16 cellular contexts compared by ENCODE assay signal in genomic region chrX:136126892-136127406, GRCh38. TPM values are rescaled to one million over a fixed set of nuclear protein-coding genes. Genes with fewer than 3 reads are reported as not detected.
A peak's percentile ranks its signal among the peaks of the same experiment; 100 is the strongest.
DNase-seq lines count a peak whose midpoint lies in the region; ATAC-seq, FAIRE-seq and TF ChIP-seq lines count a peak whose summit lies in the region.
"Had no signal": no experiment of that assay in that cellular context is flagged by ENCODE, and none has a peak within 500 bp of the region (broad histone marks: within the 10 kb centered on the region; RNA-seq: fewer than 3 reads in every experiment).

No MANE protein-coding gene starts in this region.

- H3K9me3 ChIP-seq in MM.1S (replicated peaks; ENCODE audit: insufficient read depth, low read length) (no peaks in the 10 kb centered on the region), mesenchymal stem cell (ENCODE audit: control insufficient read depth, low read length) (no peaks in the 10 kb centered on the region), thoracic aorta (no peaks in the 10 kb centered on the region)

- H3K36me3 ChIP-seq in MM.1S (replicated peaks; ENCODE audit: insufficient read depth, low read length): no peaks in the 10 kb centered on the region
- no peaks in the 10 kb centered on the region for H3K36me3 ChIP-seq in bronchial epithelial cell (ENCODE audit: control insufficient read depth, insufficient read depth, low read length)
- no peaks in the 10 kb centered on the region for H3K36me3 ChIP-seq in mesenchymal stem cell (ENCODE audit: control insufficient read depth in 1 of 2, insufficient read depth in 2 of 2, low read depth in 1 of 2, low read length in 2 of 2)
- no peaks in the 10 kb centered on the region for H3K36me3 ChIP-seq in thoracic aorta
- H3K36me3 ChIP-seq: MG63, WERI-Rb-1 had no signal

- DNase-seq in MM.1S (peak; percentile 59), bronchial epithelial cell (ENCODE audit: low read depth) (peak; percentile 18), mesenchymal stem cell (peak; percentile 74), thoracic aorta (ENCODE audit: low spot score) (no peak)
- no peak for DNase-seq in activated T-cell treated with anti-CD3 and anti-CD28 coated beads, Interleukin-2, amount 50 U/mL, for 48 hours
- DNase-seq: activated naive CD4-positive, alpha-beta T cell; CD4-positive, CD25-positive, alpha-beta regulatory T cell; cerebellar nuclear complex; erythroblast; H7; MG63; stimulated activated CD4-positive, alpha-beta T cell treated with anti-CD3 and anti-CD28 coated beads, Interleukin-4, amount 100 ng/mL, for 1 hour; WERI-Rb-1 had no signal

- H4K8ac ChIP-seq in mesenchymal stem cell (ENCODE audit: low read length): no peak overlapping the region

- no peak overlapping the region for H2BK5ac ChIP-seq in mesenchymal stem cell (ENCODE audit: low read depth, low read length, poor library complexity, severe bottlenecking)

- no peak overlapping the region for H4K91ac ChIP-seq in mesenchymal stem cell (ENCODE audit: low read length)

- no peak overlapping the region for H3K18ac ChIP-seq in mesenchymal stem cell (ENCODE audit: low read depth in 1 of 2, low read length in 2 of 2)

- no peak overlapping the region for H2BK12ac ChIP-seq in mesenchymal stem cell (ENCODE audit: low read length in 2 of 2)

- peaks cover 21% of the 10 kb centered on the region for H3K4me1 ChIP-seq in MM.1S (ENCODE audit: low read length)
- H3K4me1 ChIP-seq in mesenchymal stem cell (ENCODE audit: control insufficient read depth, insufficient read depth, low read depth, low read length): no peaks in the 10 kb centered on the region
- peaks cover 0 to 27% of the 10 kb centered on the region in 2 donors for H3K4me1 ChIP-seq in thoracic aorta (ENCODE audit: control insufficient read depth in 1 of 2, low read depth in 2 of 2)

- H3K4ac ChIP-seq in mesenchymal stem cell (ENCODE audit: low read depth in 1 of 2, low read length in 2 of 2): no peak overlapping the region

- H3K9me2 ChIP-seq in MM.1S (replicated peaks; ENCODE audit: insufficient read depth, low read length): no peaks in the 10 kb centered on the region

- H3K4me3 ChIP-seq in MM.1S (ENCODE audit: low read length): peak overlapping the region; percentile 1; the same call in 1 of the 2 replicates
- no peak overlapping the region for H3K4me3 ChIP-seq in bronchial epithelial cell (ENCODE audit: low read depth, low read length)
- H3K4me3 ChIP-seq in mesenchymal stem cell (ENCODE audit: insufficient read depth in 1 of 2, low read depth in 1 of 2, low read length in 2 of 2): no peak overlapping the region
- peak overlapping the region; percentile 11 for H3K4me3 ChIP-seq in thoracic aorta
- H3K4me3 ChIP-seq: MG63 had no signal

- no peak overlapping the region for H3K23ac ChIP-seq in mesenchymal stem cell (ENCODE audit: low read length in 2 of 2)

- H3K79me2 ChIP-seq in MM.1S (ENCODE audit: low read length): no peaks in the 10 kb centered on the region

- ATAC-seq in thoracic aorta (ENCODE audit: insufficient number of reproducible peaks, low FRiP score, low read depth): peak; percentile 56
- no peak for ATAC-seq in HG03439 (IDR thresholded peaks at IDR 0.05; ENCODE audit: unreplicated experiment)
- no peak for ATAC-seq in HG02970 (IDR thresholded peaks at IDR 0.05; ENCODE audit: low FRiP score, unreplicated experiment)
- ATAC-seq: stimulated activated effector memory CD8-positive, alpha-beta T cell treated with anti-CD3 and anti-CD28 coated beads, Interleukin-12 subunit alpha, Interleukin-12 subunit beta, amount 100 ng/mL, for 72 hours had no signal

- no peaks in the 10 kb centered on the region for H3K79me1 ChIP-seq in mesenchymal stem cell (replicated peaks; ENCODE audit: low read length, poor library complexity, severe bottlenecking)

- no peak overlapping the region for H3K14ac ChIP-seq in mesenchymal stem cell (ENCODE audit: low read length in 2 of 2)

- H3K4me2 ChIP-seq in MM.1S (ENCODE audit: low read depth, low read length) (peak overlapping the region; percentile 54), mesenchymal stem cell (ENCODE audit: low read length, poor library complexity, severe bottlenecking) (no peak overlapping the region)

- H3F3A ChIP-seq in MM.1S (ENCODE audit: insufficient read depth, low read length): peaks cover 27% of the 10 kb centered on the region

- H2AK5ac ChIP-seq in mesenchymal stem cell (ENCODE audit: low read length, severe bottlenecking): no peak overlapping the region

- no peak overlapping the region for H2BK120ac ChIP-seq in mesenchymal stem cell (ENCODE audit: low read depth, low read length)

- H4K20me1 ChIP-seq in MM.1S (ENCODE audit: insufficient read depth, low read length): no peaks in the 10 kb centered on the region

- H2BK15ac ChIP-seq in mesenchymal stem cell (ENCODE audit: low read depth, poor library complexity, severe bottlenecking): no peak overlapping the region

- peak overlapping the region; percentile 37; the same call in 1 of the 2 replicates for H2AFZ ChIP-seq in MM.1S (ENCODE audit: low read length)
- H2AFZ ChIP-seq in mesenchymal stem cell (ENCODE audit: low read depth, low read length): no peak overlapping the region

- WGBS in mesenchymal stem cell: 63% methylated on average over 3 of the region's 3 CpGs

- H3K9ac ChIP-seq in MM.1S (ENCODE audit: low read length): peak overlapping the region; percentile 48
- H3K9ac ChIP-seq in mesenchymal stem cell (ENCODE audit: low read length): peak overlapping the region; percentile 81

- H3K27me3 ChIP-seq in MM.1S (replicated peaks; ENCODE audit: insufficient read depth, low read length): no peaks in the 10 kb centered on the region
- H3K27me3 ChIP-seq in bronchial epithelial cell (ENCODE audit: control insufficient read depth, insufficient read depth, low read length): no peaks in the 10 kb centered on the region
- peaks cover 0 to 2% of the 10 kb centered on the region in 2 experiments for H3K27me3 ChIP-seq in mesenchymal stem cell (ENCODE audit: control insufficient read depth in 1 of 2, insufficient read depth in 1 of 2, low read length in 2 of 2)
- H3K27me3 ChIP-seq in thoracic aorta (replicated peaks; ENCODE audit: insufficient read depth): no peaks in the 10 kb centered on the region
- H3K27me3 ChIP-seq: MG63 had no signal

- FAIRE-seq in bronchial epithelial cell (lab: Jason Lieb, UNC): no peak

- TF ChIP-seq CTCF in MM.1S (IDR thresholded peaks at IDR 0.05; ENCODE audit: low read length) (no peak), bronchial epithelial cell (IDR thresholded peaks at IDR 0.05; ENCODE audit: insufficient read depth, low read length, severe bottlenecking) (no peak), thoracic aorta (IDR thresholded peaks at IDR 0.05) (no peak)

- H3K27ac ChIP-seq in MM.1S (ENCODE audit: low read length): peak overlapping the region; percentile 95
- H3K27ac ChIP-seq in mesenchymal stem cell (ENCODE audit: low read length, poor library complexity, severe bottlenecking): peak overlapping the region; percentile 62
- H3K27ac ChIP-seq in thoracic aorta: peak overlapping the region; percentile 82 to 87
- H3K27ac ChIP-seq: WERI-Rb-1 had no signal

RNA-seq across cellular contexts. Expression of gene FHL1, which starts 20.4 kb away (rescaled TPM):
- total RNA-seq in bronchial epithelial cell (39.3 and 45.5 TPM in 2 replicates), thoracic aorta (1,000 to 10,000 TPM; 1,134 to 3,147 TPM)
- 225 TPM for polyA plus RNA-seq in mesenchymal stem cell (2013, experiment 1 of 2)
- 234 TPM for polyA plus RNA-seq in mesenchymal stem cell (2013, experiment 2 of 2)

Comparison
In these comparisons a context has a peak if more than half of its experiments do, and no peak if none do; other contexts are left out.
1. DNase-seq: peak in MM.1S (single experiment), bronchial epithelial cell (single experiment) and mesenchymal stem cell (single experiment); none in thoracic aorta (single experiment) and activated T-cell treated with anti-CD3 and anti-CD28 coated beads, Interleukin-2, amount 50 U/mL, for 48 hours (0 of 2).
2. H3K4me3 ChIP-seq: peak in MM.1S (single experiment) and thoracic aorta (single experiment); none in bronchial epithelial cell (single experiment) and mesenchymal stem cell (0 of 2).
3. RNA of gene FHL1, which starts 20.4 kb away (total RNA-seq): 1,134 to 3,147 TPM in thoracic aorta; 39.3 to 45.5 TPM in bronchial epithelial cell; every median in the first group is over 10 times any median in the second.
4. Peak in every context shown above with its lines, with median percentiles within 50 percentile points of each other: H3K27ac ChIP-seq.